Comparison of ENCODE assay signal across 8 cellular contexts in genomic region chr10:30456262-30456661, GRCh38. TPM values are rescaled to one million over a fixed set of nuclear protein-coding genes. Genes with fewer than 3 reads are reported as not detected.
DNase-seq lines count a peak whose midpoint lies in the region; ATAC-seq and TF ChIP-seq lines count a peak whose summit lies in the region.

No MANE protein-coding gene starts in this region.

- intact Hi-C loops in left lung (cut with DNase I) (no loop called here), posterior cingulate gyrus (cut with DNase I) (no loop called here)

- ATAC-seq in GM18907 (IDR thresholded peaks at IDR 0.05; ENCODE audit: unreplicated experiment): peak; percentile 77
- peak; percentile 90 for ATAC-seq in HG02852 (IDR thresholded peaks at IDR 0.05; ENCODE audit: unreplicated experiment)
- ATAC-seq in T-helper 17 cell: peak; percentile 71
- ATAC-seq in left lung: peak; percentile 29
- ATAC-seq in HG03039 (IDR thresholded peaks at IDR 0.05; ENCODE audit: unreplicated experiment): no peak
- no peak for ATAC-seq in HG02938 (IDR thresholded peaks at IDR 0.05; ENCODE audit: unreplicated experiment)

- no peak for TF ChIP-seq CTCF in left lung (IDR thresholded peaks at IDR 0.05)

- peak overlapping the region; percentile 79 to 88 for H3K27ac ChIP-seq in left lung

- peaks cover 22 to 86% of the 10 kb centered on the region in 2 donors for H3K4me1 ChIP-seq in left lung

- peak overlapping the region; percentile 78 for H3K27ac Mint-ChIP-seq in T-helper 17 cell

- DNase-seq in T-helper 17 cell (no peak), left lung (peak in 1 of 2 donors; percentile 62), NCI-H146 (lab: John Stamatoyannopoulos, UW) (no peak), posterior cingulate gyrus (no peak)

- H3K36me3 ChIP-seq in left lung: peaks cover 0 to 94% of the 10 kb centered on the region in 2 donors

- H3K27me3 Mint-ChIP-seq in T-helper 17 cell: no peaks in the 10 kb centered on the region

- H3K4me3 ChIP-seq in left lung: no peak overlapping the region

- peaks cover 18% of the 10 kb centered on the region for H3K4me1 Mint-ChIP-seq in T-helper 17 cell

- H3K27me3 ChIP-seq in left lung: no peaks in the 10 kb centered on the region

- peak overlapping the region; percentile 80 for H3K4me3 Mint-ChIP-seq in T-helper 17 cell

- peaks cover 3% of the 10 kb centered on the region for H3K36me3 Mint-ChIP-seq in T-helper 17 cell (ENCODE audit: low read depth)

- no peaks in the 10 kb centered on the region for H3K9me3 ChIP-seq in T-helper 17 cell (ENCODE audit: control insufficient read depth, low read length, poor library complexity, severe bottlenecking)
- no peaks in the 10 kb centered on the region for H3K9me3 ChIP-seq in left lung

RNA-seq across cellular contexts. Expression of gene MAP3K8, which starts 22.3 kb away (rescaled TPM):
- 10 to 100 TPM; 26.2 to 38.8 TPM for total RNA-seq in T-helper 17 cell
- 10 to 100 TPM; 25.2 to 57.3 TPM for total RNA-seq in left lung

Comparison
In these comparisons a context has a peak if more than half of its experiments do, and no peak if none do; other contexts are left out.
1. ATAC-seq: peak in GM18907 (single experiment), HG02852 (single experiment), T-helper 17 cell (single experiment) and left lung (single experiment); none in HG03039 (single experiment) and HG02938 (single experiment).